1 cellular context compared by ENCODE assay signal in genomic region chr11:93542753-93543246, GRCh38.
TF ChIP-seq lines count a peak whose summit lies in the region.

No MANE protein-coding gene starts in this region.

TF ChIP-seq in HEK293, 187 proteins besides CTCF, POLR2A, EP300 and RAD21 (continued from another document):
- TF ChIP-seq ZNF341 (tag by site-specific recombination; IDR thresholded peaks at IDR 0.05; ENCODE audit: low read depth) (no peak), ZNF518A (tag by site-specific recombination; conservative IDR thresholded peaks at IDR 0.05; ENCODE audit: low read depth) (no peak), ZNF530 (tag by site-specific recombination; IDR thresholded peaks at IDR 0.05; ENCODE audit: low read depth) (no peak), KLF8 (tag by site-specific recombination; IDR thresholded peaks at IDR 0.05) (peak; percentile 26; the same call in 1 of the 2 replicates), ZNF677 (tag by site-specific recombination; IDR thresholded peaks at IDR 0.05) (no peak), GFI1B (tag by site-specific recombination; IDR thresholded peaks at IDR 0.05) (no peak), ZBTB17 (tag by site-specific recombination; IDR thresholded peaks at IDR 0.05) (no peak), ZSCAN30 (tag by site-specific recombination; IDR thresholded peaks at IDR 0.05) (no peak), ZNF658 (tag by site-specific recombination; IDR thresholded peaks at IDR 0.05) (no peak), MZF1 (tag by site-specific recombination; IDR thresholded peaks at IDR 0.05; ENCODE audit: borderline replicate concordance) (no peak)
- TF ChIP-seq, protein P1, sequence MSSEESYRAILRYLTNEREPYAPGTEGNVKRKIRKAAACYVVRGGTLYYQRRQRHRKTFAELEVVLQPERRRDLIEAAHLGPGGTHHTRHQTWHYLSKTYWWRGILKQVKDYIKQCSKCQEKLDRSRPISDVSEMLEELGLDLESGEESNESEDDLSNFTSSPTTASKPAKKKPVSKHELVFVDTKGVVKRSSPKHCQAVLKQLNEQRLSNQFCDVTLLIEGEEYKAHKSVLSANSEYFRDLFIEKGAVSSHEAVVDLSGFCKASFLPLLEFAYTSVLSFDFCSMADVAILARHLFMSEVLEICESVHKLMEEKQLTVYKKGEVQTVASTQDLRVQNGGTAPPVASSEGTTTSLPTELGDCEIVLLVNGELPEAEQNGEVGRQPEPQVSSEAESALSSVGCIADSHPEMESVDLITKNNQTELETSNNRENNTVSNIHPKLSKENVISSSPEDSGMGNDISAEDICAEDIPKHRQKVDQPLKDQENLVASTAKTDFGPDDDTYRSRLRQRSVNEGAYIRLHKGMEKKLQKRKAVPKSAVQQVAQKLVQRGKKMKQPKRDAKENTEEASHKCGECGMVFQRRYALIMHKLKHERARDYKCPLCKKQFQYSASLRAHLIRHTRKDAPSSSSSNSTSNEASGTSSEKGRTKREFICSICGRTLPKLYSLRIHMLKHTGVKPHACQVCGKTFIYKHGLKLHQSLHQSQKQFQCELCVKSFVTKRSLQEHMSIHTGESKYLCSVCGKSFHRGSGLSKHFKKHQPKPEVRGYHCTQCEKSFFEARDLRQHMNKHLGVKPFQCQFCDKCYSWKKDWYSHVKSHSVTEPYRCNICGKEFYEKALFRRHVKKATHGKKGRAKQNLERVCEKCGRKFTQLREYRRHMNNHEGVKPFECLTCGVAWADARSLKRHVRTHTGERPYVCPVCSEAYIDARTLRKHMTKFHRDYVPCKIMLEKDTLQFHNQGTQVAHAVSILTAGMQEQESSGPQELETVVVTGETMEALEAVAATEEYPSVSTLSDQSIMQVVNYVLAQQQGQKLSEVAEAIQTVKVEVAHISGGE (tag by site-specific recombination; conservative IDR thresholded peaks at IDR 0.05; ENCODE audit: low read depth), result no peak
- TF ChIP-seq, protein P2, sequence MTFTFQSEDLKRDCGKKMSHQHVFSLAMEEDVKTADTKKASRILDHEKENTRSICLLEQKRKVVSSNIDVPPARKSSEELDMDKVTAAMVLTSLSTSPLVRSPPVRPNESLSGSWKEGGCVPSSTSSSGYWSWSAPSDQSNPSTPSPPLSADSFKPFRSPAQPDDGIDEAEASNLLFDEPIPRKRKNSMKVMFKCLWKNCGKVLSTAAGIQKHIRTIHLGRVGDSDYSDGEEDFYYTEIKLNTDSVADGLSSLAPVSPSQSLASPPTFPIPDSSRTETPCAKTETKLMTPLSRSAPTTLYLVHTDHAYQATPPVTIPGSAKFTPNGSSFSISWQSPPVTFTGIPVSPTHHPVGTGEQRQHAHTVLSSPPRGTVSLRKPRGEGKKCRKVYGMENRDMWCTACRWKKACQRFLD (tag by site-specific recombination; IDR thresholded peaks at IDR 0.05), result no peak
- TF ChIP-seq, protein P3, sequence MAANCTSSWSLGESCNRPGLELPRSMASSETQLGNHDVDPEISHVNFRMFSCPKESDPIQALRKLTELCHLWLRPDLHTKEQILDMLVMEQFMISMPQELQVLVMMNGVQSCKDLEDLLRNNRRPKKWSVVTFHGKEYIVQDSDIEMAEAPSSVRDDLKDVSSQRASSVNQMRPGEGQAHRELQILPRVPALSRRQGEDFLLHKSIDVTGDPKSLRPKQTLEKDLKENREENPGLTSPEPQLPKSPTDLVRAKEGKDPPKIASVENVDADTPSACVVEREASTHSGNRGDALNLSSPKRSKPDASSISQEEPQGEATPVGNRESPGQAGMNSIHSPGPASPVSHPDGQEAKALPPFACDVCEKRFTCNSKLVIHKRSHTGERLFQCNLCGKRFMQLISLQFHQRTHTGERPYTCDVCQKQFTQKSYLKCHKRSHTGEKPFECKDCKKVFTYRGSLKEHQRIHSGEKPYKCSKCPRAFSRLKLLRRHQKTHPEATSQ (tag by site-specific recombination; IDR thresholded peaks at IDR 0.05), result no peak
TF ChIP-seq in HEK293: peak in this region for 6.
